In genomic region chr19:11480081-11480926, GRCh38 we compare ENCODE assay signal across 1 cellular context.
A peak's percentile ranks its signal among the peaks of the same experiment; 100 is the strongest.
TF ChIP-seq lines count a peak whose summit lies in the region.

No MANE protein-coding gene starts in this region.

TF ChIP-seq in K562, 482 proteins besides CTCF, POLR2A, EP300 and RAD21:
- TF ChIP-seq ZNF184 (CRISPR knock-in tag; IDR thresholded peaks at IDR 0.05) (no peak), ZNF740 (CRISPR knock-in tag; IDR thresholded peaks at IDR 0.05) (peak; percentile 90), ZNF740 (tag; IDR thresholded peaks at IDR 0.05) (peak in 1 of 2 experiments; percentile 57; a peak in 1 of 4 replicates), CEBPZ (IDR thresholded peaks at IDR 0.05; ENCODE audit: borderline replicate concordance, low read depth, low read length) (no peak), ATF2 (CRISPR knock-in tag; IDR thresholded peaks at IDR 0.05) (no peak), KDM4B (IDR thresholded peaks at IDR 0.05; ENCODE audit: borderline replicate concordance in 2 of 2, low read depth in 1 of 2) (no peak), MXI1 (IDR thresholded peaks at IDR 0.05; ENCODE audit: low read depth, low read length) (no peak), PHF21A (IDR thresholded peaks at IDR 0.05; ENCODE audit: borderline replicate concordance, low read depth) (0 out of 2 replicates have a peak, but pooled peaks have one; percentile 34), RREB1 (CRISPR knock-in tag; IDR thresholded peaks at IDR 0.05) (peak; percentile 87; the same call in 1 of the 2 replicates), RFX1 (IDR thresholded peaks at IDR 0.05) (no peak), TEAD2 (tag; IDR thresholded peaks at IDR 0.05) (no peak), TRIM24 (IDR thresholded peaks at IDR 0.05) (no peak), CTBP1 (IDR thresholded peaks at IDR 0.05; ENCODE audit: borderline replicate concordance) (peak; percentile 49), KDM1A (IDR thresholded peaks at IDR 0.05) (peak; percentile 75 to 80)
